16 cellular contexts compared by ENCODE assay signal in genomic region chr5:80695666-80696065, GRCh38. TPM values are rescaled to one million over a fixed set of nuclear protein-coding genes. Genes with fewer than 3 reads are reported as not detected.
DNase-seq lines count a peak whose midpoint lies in the region; ATAC-seq, FAIRE-seq and TF ChIP-seq lines count a peak whose summit lies in the region.
"Had no signal": no experiment of that assay in that cellular context is flagged by ENCODE, and none has a peak within 500 bp of the region (broad histone marks: within the 10 kb centered on the region; RNA-seq: fewer than 3 reads in every experiment).

No MANE protein-coding gene starts in this region.

- H3K4me1 Mint-ChIP-seq in activated CD4-positive, alpha-beta T cell treated with anti-CD3 and anti-CD28 coated beads, Interleukin-2, amount 10 ng/mL, durations not matched to agents 24 days and 14 days: peaks cover 8% of the 10 kb centered on the region
- H3K4me1 Mint-ChIP-seq: CD14-positive monocyte had no signal

- no peak overlapping the region for H4K8ac ChIP-seq in H1 (ENCODE audit: extremely low read depth, insufficient read depth, low read length)

- no peaks in the 10 kb centered on the region for H3K27me3 Mint-ChIP-seq in activated CD4-positive, alpha-beta T cell treated with anti-CD3 and anti-CD28 coated beads, Interleukin-2, amount 10 ng/mL, durations not matched to agents 24 days and 14 days
- H3K27me3 Mint-ChIP-seq: CD4-positive, alpha-beta memory T cell had no signal

- no peak overlapping the region for H2BK5ac ChIP-seq in H1 (ENCODE audit: low read depth, low read length)

- no peaks in the 10 kb centered on the region for H3K79me1 ChIP-seq in H1 (ENCODE audit: low read depth, low read length)

- no peak for TF ChIP-seq RAD21 in H1 (IDR thresholded peaks at IDR 0.05 in 1 of 2, conservative IDR thresholded peaks at IDR 0.05 in 1 of 2; ENCODE audit: low read depth in 2 of 2, low read length in 2 of 2)

- H4K91ac ChIP-seq in H1 (replicated peaks; ENCODE audit: insufficient read length, low read length): no peak overlapping the region

- DNase-seq in activated CD4-positive, alpha-beta T cell treated with anti-CD3 and anti-CD28 coated beads, Interleukin-2, amount 10 ng/mL, durations not matched to agents 24 days and 14 days: peak; percentile 22
- DNase-seq in activated CD4-positive, alpha-beta T cell treated with anti-CD3 and anti-CD28 coated beads for 1 hour: no peak
- peak; percentile 54 for DNase-seq in Jurkat, Clone E6-1 (ENCODE audit: low read depth, low spot score)
- no peak for DNase-seq in H1 (ENCODE audit: low read depth in 1 of 2, low spot score in 2 of 2)
- DNase-seq in activated T-cell treated with anti-CD3 and anti-CD28 coated beads, Interleukin-2, amount 50 U/mL, for 48 hours: no peak
- no peak for DNase-seq in glomerular visceral epithelial cell (ENCODE audit: extremely low spot score)
- DNase-seq: AML-193; CD4-positive, alpha-beta memory T cell; DMS79 treated with DMSO at 0.1 percent for 48 hours; EL had no signal

- H2BK20ac ChIP-seq in H1 (ENCODE audit: low read length): no peak overlapping the region

- CTCF ChIA-PET in H1 (lab: Charles Lee; ENCODE audit: partially characterized antibody): interaction anchor here (1.0 to 1.4 kb wide), 2 partner anchors 412 to 472 kb away, joined by 3 to 8 read pairs; no protein-coding TSS in a partner anchor

- no peak overlapping the region for H4K5ac ChIP-seq in H1 (ENCODE audit: insufficient read length, low read depth, low read length)

- H3K23ac ChIP-seq in H1 (ENCODE audit: insufficient read length): no peak overlapping the region

- no peaks in the 10 kb centered on the region for H3K27me3 ChIP-seq in H1 (replicated peaks in 1 of 4; ENCODE audit: control insufficient read depth in 3 of 4, extremely low read depth in 1 of 4, insufficient read depth in 3 of 4, low read length in 3 of 4)

- no peaks in the 10 kb centered on the region for H3K79me2 ChIP-seq in H1 (ENCODE audit: control insufficient read depth in 1 of 2, insufficient read depth in 2 of 2, low read length in 2 of 2)

- no peak overlapping the region for H3K56ac ChIP-seq in H1 (replicated peaks; ENCODE audit: insufficient read length, low read depth, low read length)

- no peak for TF ChIP-seq CTCF in H1 (IDR thresholded peaks at IDR 0.05; ENCODE audit: control extremely low read depth in 1 of 3, insufficient read depth in 1 of 3, low read depth in 1 of 3, low read length in 3 of 3)

- no peak overlapping the region for H3K27ac Mint-ChIP-seq in activated CD4-positive, alpha-beta T cell treated with anti-CD3 and anti-CD28 coated beads, Interleukin-2, amount 10 ng/mL, durations not matched to agents 24 days and 14 days

- no peak overlapping the region for H2BK120ac ChIP-seq in H1 (replicated peaks; ENCODE audit: low read depth, low read length)

- no peaks in the 10 kb centered on the region for H3K9me3 ChIP-seq in H1 (ENCODE audit: insufficient read depth in 2 of 2, low read depth in 1 of 2, low read length in 1 of 2)
- H3K9me3 ChIP-seq: A549, HAP-1 had no signal

- no peak for TF ChIP-seq POLR2A in H1 (IDR thresholded peaks at IDR 0.05; ENCODE audit: control extremely low read depth in 1 of 2, low read depth in 2 of 2, low read length in 2 of 2)

- H3K36me3 Mint-ChIP-seq in activated CD4-positive, alpha-beta T cell treated with anti-CD3 and anti-CD28 coated beads, Interleukin-2, amount 10 ng/mL, durations not matched to agents 24 days and 14 days (ENCODE audit: low read depth): peaks cover 22% of the 10 kb centered on the region

- intact Hi-C loops in activated CD4-positive, alpha-beta T cell treated with anti-CD3 and anti-CD28 coated beads, Interleukin-2, amount 10 ng/mL, durations not matched to agents 24 days and 14 days (cut with micrococcal nuclease): no loop called here

- no peak overlapping the region for H2AFZ ChIP-seq in H1 (ENCODE audit: low read length)

- ATAC-seq in SK-N-SH treated with all-trans-retinoic acid at 6 μM for 48 hours: no peak
- ATAC-seq: A549, GM12878 had no signal

- no peak overlapping the region for H3K14ac ChIP-seq in H1 (ENCODE audit: insufficient read length)

- peaks cover 0 to 2% of the 10 kb centered on the region in 2 experiments for H4K20me1 ChIP-seq in H1 (replicated peaks in 1 of 2; ENCODE audit: control insufficient read depth in 1 of 2, insufficient read depth in 2 of 2, low read length in 2 of 2)

- FAIRE-seq in H1 (lab: Jason Lieb, UNC): peak; percentile 7
- FAIRE-seq: A549, GM12878 had no signal

- H3K9me3 Mint-ChIP-seq in activated CD4-positive, alpha-beta T cell treated with anti-CD3 and anti-CD28 coated beads, Interleukin-2, amount 10 ng/mL, durations not matched to agents 24 days and 14 days: no peaks in the 10 kb centered on the region
- H3K9me3 Mint-ChIP-seq: CD14-positive monocyte; CD4-positive, alpha-beta memory T cell had no signal

- no peak for TF ChIP-seq EP300 in H1 (IDR thresholded peaks at IDR 0.05; ENCODE audit: borderline replicate concordance in 1 of 2, low read depth in 2 of 2, low read length in 2 of 2)

- no peak overlapping the region for H3K4ac ChIP-seq in H1 (replicated peaks; ENCODE audit: insufficient read length, low read depth, low read length)

- POLR2A ChIA-PET in H1 (lab: Charles Lee; ENCODE audit: partially characterized antibody): no interaction called here

- no peak overlapping the region for H3K18ac ChIP-seq in H1 (ENCODE audit: extremely low read depth, low read length)

- no peaks in the 10 kb centered on the region for H3K4me1 ChIP-seq in H1 (replicated peaks in 1 of 4; ENCODE audit: control insufficient read depth in 3 of 4, insufficient read depth in 4 of 4, low read length in 3 of 4)
- H3K4me1 ChIP-seq: A549 had no signal

- no peak overlapping the region for H3K9ac ChIP-seq in H1 (replicated peaks in 1 of 4; ENCODE audit: extremely low read depth in 1 of 4, low read depth in 3 of 4, low read length in 3 of 4)

- H3K4me3 ChIP-seq in Jurkat, Clone E6-1 (ENCODE audit: low read length): no peak overlapping the region
- no peak overlapping the region for H3K4me3 ChIP-seq in H1 (ENCODE audit: extremely low read depth in 1 of 4, insufficient read depth in 2 of 4, low read depth in 3 of 4, low read length in 4 of 4)
- H3K4me3 ChIP-seq: A549, GM12878, HAP-1 had no signal

- H2BK12ac ChIP-seq in H1 (ENCODE audit: low read depth, low read length): no peak overlapping the region

- H3K4me2 ChIP-seq in H1 (ENCODE audit: insufficient read depth in 1 of 2, low read depth in 2 of 2, low read length in 2 of 2): no peak overlapping the region
- H3K4me2 ChIP-seq: A549 had no signal

- no peak overlapping the region for H2AK5ac ChIP-seq in H1 (ENCODE audit: low read depth, low read length)

- H3K36me3 ChIP-seq in H1 (ENCODE audit: control insufficient read depth in 2 of 4, insufficient read depth in 4 of 4, low read length in 3 of 4): no peaks in the 10 kb centered on the region
- H3K36me3 ChIP-seq: HAP-1 had no signal

- no peaks in the 10 kb centered on the region for H3K23me2 ChIP-seq in H1 (ENCODE audit: low read depth, low read length)

- no peak overlapping the region for H2BK15ac ChIP-seq in H1 (ENCODE audit: low read length)

- H3K27ac ChIP-seq in H1 (ENCODE audit: low read depth, low read length): no peak overlapping the region
- H3K27ac ChIP-seq: 22Rv1, A549 had no signal

- H3K4me3 Mint-ChIP-seq in activated CD4-positive, alpha-beta T cell treated with anti-CD3 and anti-CD28 coated beads, Interleukin-2, amount 10 ng/mL, durations not matched to agents 24 days and 14 days: no peak overlapping the region
- H3K4me3 Mint-ChIP-seq: CD14-positive monocyte had no signal

- 93% methylated on average over 3 of the region's 3 CpGs; no CpG with 5 or more reads in 1 of the 2 experiments for WGBS in H1 (ENCODE audit: extremely low coverage in 1 of 2, insufficient coverage in 1 of 2, insufficient read length in 1 of 2, insufficient replicate concordance in 2 of 2, low coverage in 1 of 2, low lambda C conversion rate in 2 of 2, missing lambda C conversion rate in 1 of 2), 2 experiments

TF ChIP-seq in H1, 55 proteins besides CTCF, POLR2A, EP300 and RAD21 (continues in another document):
- TF ChIP-seq SP1 (IDR thresholded peaks at IDR 0.05; ENCODE audit: low read depth, low read length) (no peak), TCF12 (IDR thresholded peaks at IDR 0.05; ENCODE audit: low read depth, low read length) (no peak), ASH2L (IDR thresholded peaks at IDR 0.05; ENCODE audit: low read length) (no peak)

TF ChIP-seq in SK-N-SH treated with all-trans-retinoic acid at 6 μM for 48 hours, 23 proteins besides CTCF, POLR2A, EP300 and RAD21 (continues in another document):
- no peak for TF ChIP-seq OSR1 (CRISPR knock-in tag; IDR thresholded peaks at IDR 0.05)

RNA-seq across cellular contexts. Expression of gene DHFR, which starts 40.9 kb away (rescaled TPM):
- total RNA-seq in activated CD4-positive, alpha-beta T cell treated with anti-CD3 and anti-CD28 coated beads, Interleukin-2, amount 10 ng/mL, durations not matched to agents 24 days and 14 days: 66.5 and 73.4 TPM in 2 replicates
- polyA plus RNA-seq in Jurkat, Clone E6-1 (2012; ENCODE audit: insufficient read depth, insufficient read length): 98.2 TPM
- total RNA-seq in H1 (2021; fragmentation: NEBNext Ultra II Directional; extraction: Animal tissue kit (Norgen Biotek cat#: 25700)): 86.7 and 88.9 TPM in 2 replicates
- 34.5 and 46.4 TPM in 2 replicates for polyA plus RNA-seq in H1 (2011; rRNA removed)
- polyA plus RNA-seq in H1 (2011; cell fraction: cytosol; rRNA removed): 55.7 TPM
- 93.3 TPM for polyA plus RNA-seq in H1 (2011; cell fraction: nucleus; rRNA removed)
- 52.3 to 74.6 TPM (median 57.2 TPM) in 4 replicates for polyA plus RNA-seq in H1 (2012, experiment 1 of 2)
- polyA plus RNA-seq in H1 (2012, experiment 2 of 2): 16.6 TPM
- 172 TPM for polyA plus RNA-seq in H1 (2013, experiment 1 of 2)
- 152 TPM for polyA plus RNA-seq in H1 (2013, experiment 2 of 2)
- 51.3 and 69.7 TPM in 2 replicates for polyA minus RNA-seq in H1 (2011; rRNA and poly(A)+ RNA removed)
- 53.4 TPM for polyA minus RNA-seq in H1 (2011; cell fraction: cytosol; rRNA and poly(A)+ RNA removed)
- polyA minus RNA-seq in H1 (2011; cell fraction: nucleus; rRNA and poly(A)+ RNA removed): 111 TPM

RNA-seq across cellular contexts. Expression of gene MSH3, which starts 41.2 kb away (rescaled TPM):
- total RNA-seq in activated CD4-positive, alpha-beta T cell treated with anti-CD3 and anti-CD28 coated beads, Interleukin-2, amount 10 ng/mL, durations not matched to agents 24 days and 14 days: 21.0 and 21.1 TPM in 2 replicates
- polyA plus RNA-seq in Jurkat, Clone E6-1 (2012; ENCODE audit: insufficient read depth, insufficient read length): 13.1 TPM
- total RNA-seq in H1 (2021; fragmentation: NEBNext Ultra II Directional; extraction: Animal tissue kit (Norgen Biotek cat#: 25700)): 20.3 and 22.6 TPM in 2 replicates
- polyA plus RNA-seq in H1 (2011; rRNA removed): 2.5 and 3.6 TPM in 2 replicates
- 5.4 TPM for polyA plus RNA-seq in H1 (2011; cell fraction: cytosol; rRNA removed)
- polyA plus RNA-seq in H1 (2011; cell fraction: nucleus; rRNA removed): 4.2 TPM
- 6.6 to 14.0 TPM (median 8.7 TPM) in 4 replicates for polyA plus RNA-seq in H1 (2012, experiment 1 of 2)
- 0.54 TPM for polyA plus RNA-seq in H1 (2012, experiment 2 of 2)
- polyA plus RNA-seq in H1 (2013, experiment 1 of 2): 12.6 TPM
- polyA plus RNA-seq in H1 (2013, experiment 2 of 2): 12.7 TPM
- 10.6 and 14.9 TPM in 2 replicates for polyA minus RNA-seq in H1 (2011; rRNA and poly(A)+ RNA removed)
- 11.1 TPM for polyA minus RNA-seq in H1 (2011; cell fraction: cytosol; rRNA and poly(A)+ RNA removed)
- 34.6 TPM for polyA minus RNA-seq in H1 (2011; cell fraction: nucleus; rRNA and poly(A)+ RNA removed)

Comparison
In these comparisons a context has a peak if more than half of its experiments do, and no peak if none do; other contexts are left out.
1. DNase-seq: peak in activated CD4-positive, alpha-beta T cell treated with anti-CD3 and anti-CD28 coated beads, Interleukin-2, amount 10 ng/mL, durations not matched to agents 24 days and 14 days (single experiment) and Jurkat, Clone E6-1 (single experiment); none in activated CD4-positive, alpha-beta T cell treated with anti-CD3 and anti-CD28 coated beads for 1 hour (single experiment), H1 (0 of 2), activated T-cell treated with anti-CD3 and anti-CD28 coated beads, Interleukin-2, amount 50 U/mL, for 48 hours (0 of 2) and glomerular visceral epithelial cell (single experiment).